ENCODE assay signal across 1 cellular context in the genomic region with DNA sequence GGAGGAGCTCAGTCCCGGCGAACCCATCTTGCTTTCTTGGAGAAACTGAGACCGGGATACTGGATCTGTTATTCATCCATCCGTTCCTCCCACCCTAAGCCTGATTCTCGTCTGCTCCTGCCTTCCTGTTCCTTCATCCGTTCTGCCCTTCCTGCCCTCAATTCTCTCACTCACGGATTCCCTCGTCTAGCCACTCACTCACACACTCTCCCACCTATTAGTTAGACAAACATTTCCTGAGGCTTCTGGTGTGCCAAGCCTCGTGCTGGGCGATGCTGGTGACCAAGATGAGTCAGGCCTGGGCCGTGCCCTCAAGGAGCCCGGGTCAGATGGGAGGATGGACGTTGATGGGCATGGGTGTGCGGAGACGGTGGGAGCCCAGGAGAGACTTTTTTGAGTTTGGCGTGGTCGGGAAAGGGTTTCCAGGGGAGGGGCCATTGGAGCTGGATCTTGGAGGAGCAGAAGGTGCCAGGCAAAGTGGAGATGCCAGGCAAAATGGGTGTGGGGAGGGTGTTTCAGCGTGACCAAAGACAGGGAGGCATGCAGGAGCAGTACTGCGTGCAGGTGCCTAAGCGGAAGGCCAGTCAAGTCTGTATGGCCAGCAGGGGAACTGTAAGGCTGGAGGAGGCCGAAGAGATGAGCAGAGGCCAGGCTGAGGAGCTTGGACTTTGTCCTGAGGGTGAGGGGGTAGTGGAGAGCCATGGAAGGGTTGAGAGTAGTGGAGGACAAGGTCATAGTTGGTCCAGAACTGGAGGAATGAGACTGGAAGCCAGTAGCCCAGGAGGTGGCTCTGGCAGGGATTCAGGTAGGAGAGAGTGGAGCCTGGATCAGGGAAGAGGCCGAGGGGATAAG.
TF ChIP-seq lines count a peak whose summit lies in the region.

No MANE protein-coding gene starts in this region.

TF ChIP-seq in IMR-90, 13 proteins besides CTCF, POLR2A, EP300 and RAD21 (continued from another document):
- TF ChIP-seq RCOR1 (IDR thresholded peaks at IDR 0.05; ENCODE audit: insufficient replicate concordance, low read length) (no peak), RFX5 (IDR thresholded peaks at IDR 0.05; ENCODE audit: low read depth, low read length) (no peak), CHD1 (IDR thresholded peaks at IDR 0.05; ENCODE audit: low read depth, low read length) (no peak), SMC3 (IDR thresholded peaks at IDR 0.05; ENCODE audit: low read depth, low read length) (no peak)
- TF ChIP-seq, protein P1, sequence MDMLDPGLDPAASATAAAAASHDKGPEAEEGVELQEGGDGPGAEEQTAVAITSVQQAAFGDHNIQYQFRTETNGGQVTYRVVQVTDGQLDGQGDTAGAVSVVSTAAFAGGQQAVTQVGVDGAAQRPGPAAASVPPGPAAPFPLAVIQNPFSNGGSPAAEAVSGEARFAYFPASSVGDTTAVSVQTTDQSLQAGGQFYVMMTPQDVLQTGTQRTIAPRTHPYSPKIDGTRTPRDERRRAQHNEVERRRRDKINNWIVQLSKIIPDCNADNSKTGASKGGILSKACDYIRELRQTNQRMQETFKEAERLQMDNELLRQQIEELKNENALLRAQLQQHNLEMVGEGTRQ (IDR thresholded peaks at IDR 0.05; ENCODE audit: low read depth, low read length), result no peak
